In genomic region chr7:148242271-148242801, GRCh38 we compare ENCODE assay signal across 8 cellular contexts.
A peak's percentile ranks its signal among the peaks of the same experiment; 100 is the strongest.
DNase-seq lines count a peak whose midpoint lies in the region; ATAC-seq, FAIRE-seq and TF ChIP-seq lines count a peak whose summit lies in the region.

No MANE protein-coding gene starts in this region.

- POLR2A ChIA-PET in GM12878 (lab: Charles Lee), result no interaction called here

- RAD21 ChIA-PET in GM12878 (lab: Charles Lee; ENCODE audit: unreplicated experiment), result interaction anchor here (0.9 kb wide), 1 partner anchor 695 kb away, joined by 4 read pairs; no protein-coding TSS in a partner anchor

- FAIRE-seq in GM12878 (lab: Jason Lieb, UNC), result peak; percentile 87

- H3K9me3 ChIP-seq in GM12878 (replicated peaks; ENCODE audit: control insufficient read depth, insufficient read depth, low read length) (no peaks in the 10 kb centered on the region), iPS DF 6.9 (ENCODE audit: control insufficient read depth, insufficient read depth, low read length) (no peaks in the 10 kb centered on the region)

- CTCF ChIA-PET in GM12878 (lab: Yijun Ruan, JAX), result interaction anchor here (0.5 to 2.3 kb wide), 19 partner anchors 9 to 767 kb away, joined by 3 to 11 read pairs (median 3); no protein-coding TSS in a partner anchor

- SMC1A ChIA-PET in GM12878 (lab: Charles Lee; ENCODE audit: uncharacterized antibody, unreplicated experiment), result interaction anchor here (0.5 to 2.1 kb wide), 3 partner anchors 22 to 695 kb away, joined by 3 to 6 read pairs (median 3); no protein-coding TSS in a partner anchor

- TF ChIP-seq POLR2A in GM12878 (IDR thresholded peaks at IDR 0.05; ENCODE audit: low read depth, low read length), result no peak

- TF ChIP-seq RAD21 in GM12878 (IDR thresholded peaks at IDR 0.05; ENCODE audit: insufficient read depth, low read depth, low read length), result peak; percentile 66

- no peak for TF ChIP-seq EP300 in GM12878 (IDR thresholded peaks at IDR 0.05; ENCODE audit: borderline replicate concordance in 1 of 2, control insufficient read depth in 1 of 2, low read depth in 2 of 2, low read length in 2 of 2)

- H3K4me2 ChIP-seq in GM12878 (ENCODE audit: control insufficient read depth, insufficient read depth), result no peak overlapping the region

- no peak overlapping the region for H2AFZ ChIP-seq in GM12878 (ENCODE audit: control insufficient read depth, low read depth, low read length)

- BruUV-seq in GM12878 (replicated peaks; lab: Mats Ljungman, UMichigan), result no TSS peak

- no peak overlapping the region for H3K9ac ChIP-seq in GM12878 (ENCODE audit: control insufficient read depth, insufficient read depth, low read length)

- TF ChIP-seq CTCF in GM12878 (IDR thresholded peaks at IDR 0.05 in 2 of 3, conservative IDR thresholded peaks at IDR 0.05 in 1 of 3; ENCODE audit: control insufficient read depth in 2 of 3, extremely low read depth in 1 of 3, insufficient read depth in 1 of 3, low read depth in 3 of 3, low read length in 3 of 3), result peak; percentile 67 to 87 (median 86)

- H3K27ac ChIP-seq in GM12878 (ENCODE audit: control insufficient read depth, insufficient read depth) (no peak overlapping the region), iPS DF 6.9 (ENCODE audit: low read length) (no peak overlapping the region)

- no peaks in the 10 kb centered on the region for H3K79me2 ChIP-seq in GM12878 (ENCODE audit: control insufficient read depth, insufficient read depth, low read length)

- H3K36me3 ChIP-seq in GM12878 (ENCODE audit: control insufficient read depth in 2 of 2, insufficient read depth in 2 of 2, low read length in 1 of 2) (no peaks in the 10 kb centered on the region), iPS DF 6.9 (ENCODE audit: control insufficient read depth, insufficient read depth, low read length) (no peaks in the 10 kb centered on the region)

- H3K27me3 ChIP-seq in GM12878 (replicated peaks in 1 of 2; ENCODE audit: control insufficient read depth in 2 of 2, insufficient read depth in 2 of 2, low read length in 1 of 2) (no peaks in the 10 kb centered on the region; a peak in 1 of 4 replicates), iPS DF 6.9 (ENCODE audit: control insufficient read depth, insufficient read depth, low read length) (no peaks in the 10 kb centered on the region)

- 16% methylated on average over 17 of the region's 17 CpGs for WGBS in GM12878 (ENCODE audit: insufficient coverage, insufficient replicate concordance, low lambda C conversion rate, missing lambda C conversion rate)
- no CpG with 5 or more reads among the region's 17 CpGs for WGBS in iPS DF 6.9 (ENCODE audit: insufficient coverage, insufficient read length)

- in situ Hi-C loops in GM12878 (cut with MboI), result no loop called here

- intact Hi-C loops in GM12878 (cut with micrococcal nuclease; ENCODE audit: unreplicated experiment), result no loop called here

- no peaks in the 10 kb centered on the region; the same call in 1 of the 2 replicates for H4K20me1 ChIP-seq in GM12878 (ENCODE audit: control insufficient read depth, insufficient read depth)

- DNase-seq in DMS114 treated with DMSO at 0.1 percent for 48 hours (lab: John Stamatoyannopoulos, UW; ENCODE audit: unreplicated experiment) (peak; percentile 54), NCI-H345 treated with DMSO at 0.1 percent for 48 hours (lab: John Stamatoyannopoulos, UW; ENCODE audit: unreplicated experiment) (peak; percentile 17), GM12878 (ENCODE audit: low read depth, low spot score) (no peak), iPS DF 6.9 (ENCODE audit: low read depth, low spot score) (peak; percentile 60), stromal cell of bone marrow (ENCODE audit: low read depth) (peak; percentile 51)

- ATAC-seq in GM19395 (IDR thresholded peaks at IDR 0.05; ENCODE audit: unreplicated experiment) (peak; percentile 98), HG03280 (IDR thresholded peaks at IDR 0.05; ENCODE audit: unreplicated experiment) (peak; percentile 79), GM12878 (peak; percentile 90), GM21381 (IDR thresholded peaks at IDR 0.05; ENCODE audit: unreplicated experiment) (no peak)

- no peaks in the 10 kb centered on the region for H3K4me1 ChIP-seq in GM12878 (ENCODE audit: control insufficient read depth, insufficient read depth, low read length)
- no peaks in the 10 kb centered on the region for H3K4me1 ChIP-seq in iPS DF 6.9 (ENCODE audit: control insufficient read depth, insufficient read depth, low read length)

- H3K4me3 ChIP-seq in GM12878, result no peak overlapping the region
- no peak overlapping the region for H3K4me3 ChIP-seq in iPS DF 6.9 (ENCODE audit: low read length)

TF ChIP-seq in GM12878, 131 proteins besides CTCF, POLR2A, EP300 and RAD21:
- TF ChIP-seq EZH2 (IDR thresholded peaks at IDR 0.05; ENCODE audit: borderline replicate concordance, control insufficient read depth, low read depth, low read length) (no peak), E2F4 (IDR thresholded peaks at IDR 0.05; ENCODE audit: low read depth, low read length) (no peak), SMC3 (IDR thresholded peaks at IDR 0.05; ENCODE audit: borderline replicate concordance, low read length) (peak; percentile 36; the same call in 1 of the 2 replicates), RUNX3 (IDR thresholded peaks at IDR 0.05; ENCODE audit: low read length) (peak; percentile 54), YY1 (IDR thresholded peaks at IDR 0.05; ENCODE audit: low read depth, low read length) (0 out of 2 replicates have a peak, but pooled peaks have one; percentile 17), PKNOX1 (IDR thresholded peaks at IDR 0.05) (peak; percentile 57)
- TF ChIP-seq, protein P1, sequence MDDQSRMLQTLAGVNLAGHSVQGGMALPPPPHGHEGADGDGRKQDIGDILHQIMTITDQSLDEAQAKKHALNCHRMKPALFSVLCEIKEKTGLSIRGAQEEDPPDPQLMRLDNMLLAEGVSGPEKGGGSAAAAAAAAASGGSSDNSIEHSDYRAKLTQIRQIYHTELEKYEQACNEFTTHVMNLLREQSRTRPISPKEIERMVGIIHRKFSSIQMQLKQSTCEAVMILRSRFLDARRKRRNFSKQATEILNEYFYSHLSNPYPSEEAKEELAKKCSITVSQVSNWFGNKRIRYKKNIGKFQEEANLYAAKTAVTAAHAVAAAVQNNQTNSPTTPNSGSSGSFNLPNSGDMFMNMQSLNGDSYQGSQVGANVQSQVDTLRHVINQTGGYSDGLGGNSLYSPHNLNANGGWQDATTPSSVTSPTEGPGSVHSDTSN (IDR thresholded peaks at IDR 0.05; ENCODE audit: insufficient replicate concordance, low read depth, low read length), result peak; percentile 39
